Comparison of ENCODE assay signal across 16 cellular contexts in the genomic region with DNA sequence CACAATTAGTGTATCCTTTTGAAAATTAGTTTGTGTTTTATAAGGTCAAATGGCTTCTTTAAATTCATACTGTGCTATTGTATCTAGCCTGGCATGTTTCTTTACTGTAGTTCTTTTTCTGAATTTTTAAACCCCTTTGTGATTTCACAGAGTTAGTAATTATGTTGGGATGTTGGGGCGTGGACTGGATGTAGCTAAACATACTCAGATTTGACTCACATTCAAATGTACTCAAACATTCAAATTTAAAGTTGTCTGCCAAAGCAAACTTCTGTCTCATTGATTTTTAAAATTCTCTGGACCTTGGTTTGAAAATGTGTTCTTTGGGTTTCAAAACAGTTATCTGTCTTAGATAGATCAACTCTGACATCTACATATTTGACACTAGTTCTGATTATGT. TPM values are rescaled to one million over a fixed set of nuclear protein-coding genes. Genes with fewer than 3 reads are reported as not detected.
DNase-seq lines count a peak whose midpoint lies in the region; ATAC-seq, FAIRE-seq and TF ChIP-seq lines count a peak whose summit lies in the region.
"Had no signal": no experiment of that assay in that cellular context is flagged by ENCODE, and none has a peak within 500 bp of the region (broad histone marks: within the 10 kb centered on the region; RNA-seq: fewer than 3 reads in every experiment).

No MANE protein-coding gene starts in this region.

- H3K4me1 ChIP-seq in left ventricle myocardium inferior (peaks cover 61% of the 10 kb centered on the region), uterus (no peaks in the 10 kb centered on the region)
- H3K4me1 ChIP-seq: ascending aorta had no signal

- peak overlapping the region; percentile 47 for H3K27ac ChIP-seq in left ventricle myocardium inferior (replicated peaks)
- H3K27ac ChIP-seq in uterus: peak overlapping the region; percentile 34 to 47
- H3K27ac ChIP-seq: ascending aorta had no signal

- TF ChIP-seq POLR2A in uterus (IDR thresholded peaks at IDR 0.05): no peak

- no peak for FAIRE-seq in RCC 7860 (lab: Jason Lieb, UNC)
- FAIRE-seq: GM18507 had no signal

- no peaks in the 10 kb centered on the region for H3K36me3 ChIP-seq in left ventricle myocardium inferior
- no peaks in the 10 kb centered on the region for H3K36me3 ChIP-seq in uterus
- H3K36me3 ChIP-seq: ascending aorta had no signal

- H3K9me3 ChIP-seq in left ventricle myocardium inferior (replicated peaks) (peaks cover 8% of the 10 kb centered on the region), uterus (no peaks in the 10 kb centered on the region)
- H3K9me3 ChIP-seq: ascending aorta had no signal

- DNase-seq in left ventricle myocardium inferior (no peak), Right ventricle myocardium superior (no peak), amniotic epithelial cell (ENCODE audit: low read depth) (peak; percentile 34), foreskin fibroblast (peak in 1 of 2 donors; percentile 80), uterus (no peak), NCI-H2227 (lab: John Stamatoyannopoulos, UW; ENCODE audit: unreplicated experiment) (no peak), COR-L47 (lab: John Stamatoyannopoulos, UW) (no peak), RCC 7860 (ENCODE audit: low spot score) (no peak)
- DNase-seq: activated CD8-positive, alpha-beta T cell treated with anti-CD3 and anti-CD28 coated beads for 36 hours; Caco-2; head of caudate nucleus; naive thymus-derived CD8-positive, alpha-beta T cell; NK-92 treated with Interleukin-12 subunit alpha and Interleukin-12 subunit beta, amount 100 ng/mL, for 24 hours; stimulated activated CD4-positive, alpha-beta T cell treated with anti-CD3 and anti-CD28 coated beads, Interleukin-4, amount 100 ng/mL, for 1 hour had no signal

- H3K27me3 ChIP-seq in left ventricle myocardium inferior (ENCODE audit: low read depth) (no peaks in the 10 kb centered on the region), uterus (no peaks in the 10 kb centered on the region)
- H3K27me3 ChIP-seq: ascending aorta had no signal

- TF ChIP-seq CTCF in left ventricle myocardium inferior (IDR thresholded peaks at IDR 0.05; ENCODE audit: borderline replicate concordance) (no peak), foreskin fibroblast (IDR thresholded peaks at IDR 0.05; ENCODE audit: low read depth, low read length) (no peak), uterus (IDR thresholded peaks at IDR 0.05) (no peak)

- ATAC-seq in Right ventricle myocardium superior (ENCODE audit: poor library complexity): no peak
- ATAC-seq: activated CD8-positive, alpha-beta T cell treated with anti-CD3 and anti-CD28 coated beads for 36 hours; naive thymus-derived CD8-positive, alpha-beta T cell had no signal

- H3K4me3 ChIP-seq in left ventricle myocardium inferior: peak overlapping the region; percentile 41
- peak overlapping the region; percentile 29 to 41 for H3K4me3 ChIP-seq in foreskin fibroblast (ENCODE audit: low read depth in 1 of 2, low read length in 2 of 2)
- peak overlapping the region in 1 of 2 donors; percentile 15 for H3K4me3 ChIP-seq in uterus

- intact Hi-C loops in left ventricle myocardium inferior (cut with micrococcal nuclease) (no loop called here), Right ventricle myocardium superior (cut with DNase I) (no loop called here), uterus (cut with DNase I; ENCODE audit: low total_unique reads) (no loop called here)

RNA-seq across cellular contexts. Expression of gene NRP1, which starts 7.2 kb away (rescaled TPM):
- total RNA-seq in left ventricle myocardium inferior (168 TPM), Right ventricle myocardium superior (159 TPM), uterus (100 to 1,000 TPM in 2 of 4 donors, 10 to 100 TPM in 2; 47.1 to 286 (median 111) TPM)
